In genomic region chr15:38589502-38589901, GRCh38 we compare ENCODE assay signal across 10 cellular contexts. TPM values are rescaled to one million over a fixed set of nuclear protein-coding genes. Genes with fewer than 3 reads are reported as not detected.
DNase-seq lines count a peak whose midpoint lies in the region; ATAC-seq lines count a peak whose summit lies in the region.
"Had no signal": no experiment of that assay in that cellular context is flagged by ENCODE, and none has a peak within 500 bp of the region (broad histone marks: within the 10 kb centered on the region; RNA-seq: fewer than 3 reads in every experiment).

No MANE protein-coding gene starts in this region.

- peaks cover 19% of the 10 kb centered on the region for H3K27me3 ChIP-seq in GM23248 (replicated peaks; ENCODE audit: insufficient read depth)

- DNase-seq in ACHN (peak; percentile 2), GM23248 (peak; percentile 92), SKM-1 (lab: John Stamatoyannopoulos, UW; ENCODE audit: unreplicated experiment) (peak; percentile 72), glomerular visceral epithelial cell (ENCODE audit: extremely low spot score) (peak; percentile 67), retina (no peak), NCI-H187 treated with DMSO at 0.1 percent for 48 hours (lab: John Stamatoyannopoulos, UW) (no peak), NCI-H345 treated with DMSO at 0.1 percent for 48 hours (lab: John Stamatoyannopoulos, UW; ENCODE audit: unreplicated experiment) (no peak)
- DNase-seq: GDM1; stimulated activated naive CD4-positive, alpha-beta T cell treated with Interleukin-2 at 50 U/mL for 16 hours had no signal

- no peaks in the 10 kb centered on the region for H3K36me3 ChIP-seq in GM23248 (ENCODE audit: low read depth)

- in situ Hi-C loops in ACHN (cut with HindIII; ENCODE audit: low pct_ligation_motif_present, low pct_unique_long_range_greater_than_20kb, low sequenced_read_pairs): no loop called here
- in situ Hi-C loops in GM23248 (cut with MboI): no loop called here

- no peak overlapping the region for H2AFZ ChIP-seq in GM23248

- no peaks in the 10 kb centered on the region for H3K9me3 ChIP-seq in GM23248 (ENCODE audit: low read depth)

- no peak overlapping the region for H3K4me3 ChIP-seq in GM23248

- 47 to 50% methylated on average over 4 of the region's 4 CpGs for WGBS in GM23248 (ENCODE audit: low coverage in 1 of 2, low lambda C conversion rate in 2 of 2, missing lambda C conversion rate in 2 of 2), 2 experiments

- no peak overlapping the region for H3K27ac ChIP-seq in GM23248

- ATAC-seq in HG03135 (IDR thresholded peaks at IDR 0.05; ENCODE audit: unreplicated experiment): no peak

- H4K20me1 ChIP-seq in GM23248 (ENCODE audit: insufficient read depth): no peaks in the 10 kb centered on the region

- H3F3A ChIP-seq in GM23248 (ENCODE audit: insufficient read depth): 0 out of 2 replicates have a peak, but pooled peaks cover 4% of the 10 kb centered on the region

- H3K4me1 ChIP-seq in GM23248 (ENCODE audit: insufficient read depth): 0 out of 2 replicates have a peak, but pooled peaks cover 3% of the 10 kb centered on the region

- no peak overlapping the region for H3K4me2 ChIP-seq in GM23248 (ENCODE audit: unreplicated experiment)

- H3K79me2 ChIP-seq in GM23248 (ENCODE audit: insufficient read depth): no peaks in the 10 kb centered on the region

- no peaks in the 10 kb centered on the region for H3K9me2 ChIP-seq in GM23248 (ENCODE audit: insufficient read depth)

- no peak overlapping the region for H3K9ac ChIP-seq in GM23248

RNA-seq across cellular contexts. Expression of gene RASGRP1, which starts 24.9 kb away (rescaled TPM):
- 1.5 and 3.0 TPM in 2 replicates for total RNA-seq in GM23248 (2014; rRNA removed; shearing (Covaris generic))
- polyA plus RNA-seq in GM23248 (2016; fragmentation: Nextera tagmentation; extraction: Ambion mirVana): 0.58 and 0.96 TPM in 2 replicates

Comparison
In these comparisons a context has a peak if more than half of its experiments do, and no peak if none do; other contexts are left out.
1. DNase-seq: peak in ACHN (single experiment), GM23248 (single experiment), SKM-1 (single experiment) and glomerular visceral epithelial cell (single experiment); none in retina (single experiment), NCI-H187 treated with DMSO at 0.1 percent for 48 hours (single experiment) and NCI-H345 treated with DMSO at 0.1 percent for 48 hours (single experiment).